8 cellular contexts compared by ENCODE assay signal in genomic region chr16:78100162-78100467, GRCh38. TPM values are rescaled to one million over a fixed set of nuclear protein-coding genes. Genes with fewer than 3 reads are reported as not detected.
A peak's percentile ranks its signal among the peaks of the same experiment; 100 is the strongest.
DNase-seq lines count a peak whose midpoint lies in the region; ATAC-seq and TF ChIP-seq lines count a peak whose summit lies in the region.

No MANE protein-coding gene starts in this region.

- TF ChIP-seq CTCF in Caco-2 (IDR thresholded peaks at IDR 0.05; ENCODE audit: insufficient read depth in 1 of 2, low read depth in 1 of 2, low read length in 1 of 2, severe bottlenecking in 1 of 2, unreplicated experiment in 1 of 2), result no peak

- peaks cover 14% of the 10 kb centered on the region for H3K4me1 Mint-ChIP-seq in Caco-2 (ENCODE audit: low read depth, unreplicated experiment)

- H2AFZ ChIP-seq in neuron (ENCODE audit: low read depth, low read length), result peak overlapping the region; percentile 99

- H3K36me3 Mint-ChIP-seq in Caco-2 (ENCODE audit: insufficient read depth, unreplicated experiment), result peaks cover 21% of the 10 kb centered on the region

- H3K9me3 ChIP-seq in Caco-2, result peaks cover under 1% of the 10 kb centered on the region
- peaks cover under 1% of the 10 kb centered on the region for H3K9me3 ChIP-seq in KOPT-K1 (ENCODE audit: insufficient read depth, low read length, poor library complexity, severe bottlenecking)
- no peaks in the 10 kb centered on the region for H3K9me3 ChIP-seq in duodenal mucosa (ENCODE audit: control insufficient read depth in 1 of 2, low read length in 2 of 2)
- H3K9me3 ChIP-seq in neuron (ENCODE audit: low read length), result no peaks in the 10 kb centered on the region

- peak overlapping the region; percentile 88 to 98 for H3K9ac ChIP-seq in duodenal mucosa (ENCODE audit: low read depth in 1 of 2, low read length in 2 of 2)

- ATAC-seq in HG03097 (IDR thresholded peaks at IDR 0.05; ENCODE audit: low FRiP score, unreplicated experiment), result no peak

- intact Hi-C loops in Caco-2 (cut with micrococcal nuclease; ENCODE audit: unreplicated experiment), result no loop called here

- CTCF ChIA-PET in Caco-2 (lab: Charles Lee), result interaction anchor here (1.9 kb wide), 1 partner anchor 97 kb away, joined by 5 read pairs; no protein-coding TSS in a partner anchor

- no peaks in the 10 kb centered on the region for H3K27me3 Mint-ChIP-seq in Caco-2 (ENCODE audit: insufficient read depth, unreplicated experiment)

- H3K36me3 ChIP-seq in Caco-2 (ENCODE audit: control insufficient read depth, insufficient read depth, low read length) (no peaks in the 10 kb centered on the region; the same call in 1 of the 2 replicates), KOPT-K1 (ENCODE audit: insufficient read depth, low read length) (peaks cover 5% of the 10 kb centered on the region; the same call in 1 of the 2 replicates), duodenal mucosa (ENCODE audit: control insufficient read depth in 1 of 2, insufficient read depth in 2 of 2, low read length in 2 of 2) (no peaks in the 10 kb centered on the region), neuron (ENCODE audit: insufficient read depth, low read length) (no peaks in the 10 kb centered on the region)

- no TSS peak for BruUV-seq in Caco-2 (replicated peaks; lab: Mats Ljungman, UMichigan)

- H3K27ac Mint-ChIP-seq in Caco-2 (ENCODE audit: unreplicated experiment), result peak overlapping the region; percentile 91

- POLR2A ChIA-PET in Caco-2 (lab: Charles Lee), result interaction anchor here (0.8 to 1.1 kb wide), 2 partner anchors 49 to 97 kb away, joined by 3 read pairs; no protein-coding TSS in a partner anchor

- peak overlapping the region; percentile 71 for H3K27ac ChIP-seq in KOPT-K1 (ENCODE audit: low read depth, low read length, poor library complexity, severe bottlenecking)
- no peak overlapping the region for H3K27ac ChIP-seq in duodenal mucosa (ENCODE audit: low read depth, low read length)

- H3K27me3 ChIP-seq in Caco-2 (replicated peaks; ENCODE audit: control insufficient read depth, insufficient read depth, low read length) (no peaks in the 10 kb centered on the region), duodenal mucosa (ENCODE audit: control insufficient read depth in 1 of 2, insufficient read depth in 2 of 2, low read length in 2 of 2) (no peaks in the 10 kb centered on the region), neuron (ENCODE audit: insufficient read depth, low read length) (no peaks in the 10 kb centered on the region)

- H3K4me3 ChIP-seq in Caco-2 (ENCODE audit: low read depth, low read length), result peak overlapping the region; percentile 97
- H3K4me3 ChIP-seq in duodenal mucosa (ENCODE audit: low read depth in 1 of 2, low read length in 2 of 2), result peak overlapping the region; percentile 91 to 96
- H3K4me3 ChIP-seq in neuron (ENCODE audit: low read length), result peak overlapping the region; percentile 80

- H3K4me1 ChIP-seq in Caco-2 (no peaks in the 10 kb centered on the region), duodenal mucosa (ENCODE audit: control insufficient read depth in 1 of 2, insufficient read depth in 2 of 2, low read length in 2 of 2) (peaks cover 7 to 12% of the 10 kb centered on the region in 2 donors), neuron (ENCODE audit: insufficient read depth, low read length) (peaks cover 4% of the 10 kb centered on the region)

- peaks cover 8% of the 10 kb centered on the region for H3K9me3 Mint-ChIP-seq in Caco-2 (ENCODE audit: unreplicated experiment)

- peak overlapping the region; percentile 90 for H3K4me3 Mint-ChIP-seq in Caco-2 (ENCODE audit: unreplicated experiment)

- DNase-seq in Caco-2 (no peak), DMS 273 treated with DMSO at 0.1 percent for 48 hours (lab: John Stamatoyannopoulos, UW) (no peak), NCI-H187 (lab: John Stamatoyannopoulos, UW) (no peak)
- no peak for DNase-seq in activated CD8-positive, alpha-beta memory T cell treated with anti-CD3 and anti-CD28 coated beads, Interleukin-2, amount 50 U/mL, for 4 hours

RNA-seq across cellular contexts. Expression of gene WWOX, which starts 0.7 kb away (rescaled TPM):
- 45.0 and 47.8 TPM in 2 replicates for total RNA-seq in Caco-2 (2022)
